In genomic region chr18:62413189-62413588, GRCh38 we compare ENCODE assay signal across 15 cellular contexts.
DNase-seq lines count a peak whose midpoint lies in the region; ATAC-seq and TF ChIP-seq lines count a peak whose summit lies in the region.
"Had no signal": no experiment of that assay in that cellular context is flagged by ENCODE, and none has a peak within 500 bp of the region (broad histone marks: within the 10 kb centered on the region; RNA-seq: fewer than 3 reads in every experiment).

No MANE protein-coding gene starts in this region.

- H3K36me3 Mint-ChIP-seq in stimulated activated memory B cell treated with anti-CD40 and anti-IgM and Interleukin-4, amounts not matched to agents 10 μg/mL and 1 μg/mL and 100 μg/mL, for 72 hours, result no peaks in the 10 kb centered on the region

- no peak overlapping the region for H3K4me3 ChIP-seq in right atrium auricular region
- no peak overlapping the region for H3K4me3 ChIP-seq in psoas muscle

- no peaks in the 10 kb centered on the region for H3K4me1 ChIP-seq in right atrium auricular region
- H3K4me1 ChIP-seq in psoas muscle, result no peaks in the 10 kb centered on the region

- DNase-seq in Right ventricle myocardium inferior (ENCODE audit: missing footprints), result no peak
- no peak for DNase-seq in right atrium auricular region (ENCODE audit: low spot score)
- DNase-seq in NCI-H1694 treated with DMSO at 0.1 percent for 48 hours (lab: John Stamatoyannopoulos, UW), result peak; percentile 95
- DNase-seq in NCI-H524 treated with DMSO at 0.1 percent for 48 hours (lab: John Stamatoyannopoulos, UW), result peak; percentile 70
- DNase-seq in psoas muscle, result no peak
- no peak for DNase-seq in T-helper 2 cell
- DNase-seq: C1 segment of cervical spinal cord; CD4-positive, alpha-beta T cell; DMS153; DMS79 treated with DMSO at 0.1 percent for 48 hours; EL; GOT3; H9 had no signal

- H3K27me3 ChIP-seq in right atrium auricular region (no peaks in the 10 kb centered on the region), psoas muscle (ENCODE audit: insufficient read depth in 3 of 3, low read length in 2 of 3) (no peaks in the 10 kb centered on the region)

- H3K36me3 ChIP-seq in right atrium auricular region (no peaks in the 10 kb centered on the region), psoas muscle (ENCODE audit: insufficient read depth in 1 of 2, low read depth in 1 of 2) (no peaks in the 10 kb centered on the region)

- intact Hi-C loops in Right ventricle myocardium inferior (cut with DNase I) (no loop called here), psoas muscle (cut with DNase I) (no loop called here)

- no peak overlapping the region for H3K27ac Mint-ChIP-seq in stimulated activated memory B cell treated with anti-CD40 and anti-IgM and Interleukin-4, amounts not matched to agents 10 μg/mL and 1 μg/mL and 100 μg/mL, for 72 hours
- H3K27ac Mint-ChIP-seq: B cell; CD4-positive, alpha-beta T cell; H9 had no signal

- H3K27ac ChIP-seq in right atrium auricular region (no peak overlapping the region), psoas muscle (peak overlapping the region; percentile 30)

- WGBS in psoas muscle, 3 donors, result 0 to 4% (median 3%) methylated on average over 1 of the region's 1 CpG

- no peaks in the 10 kb centered on the region for H3K4me1 Mint-ChIP-seq in stimulated activated memory B cell treated with anti-CD40 and anti-IgM and Interleukin-4, amounts not matched to agents 10 μg/mL and 1 μg/mL and 100 μg/mL, for 72 hours
- H3K4me1 Mint-ChIP-seq: B cell had no signal

- H3K9me3 ChIP-seq in right atrium auricular region, result no peaks in the 10 kb centered on the region
- H3K9me3 ChIP-seq in psoas muscle, result no peaks in the 10 kb centered on the region

- TF ChIP-seq CTCF in right atrium auricular region (IDR thresholded peaks at IDR 0.05) (no peak), psoas muscle (IDR thresholded peaks at IDR 0.05) (no peak)

- ATAC-seq in Right ventricle myocardium inferior (peak; percentile 70), psoas muscle (peak in 2 of 4 donors; percentile 34 to 50)
- no peak for ATAC-seq in stimulated activated memory B cell treated with anti-CD40 and anti-IgM and Interleukin-4, amounts not matched to agents 10 μg/mL and 1 μg/mL and 100 μg/mL, for 72 hours

- H3K27me3 Mint-ChIP-seq in stimulated activated memory B cell treated with anti-CD40 and anti-IgM and Interleukin-4, amounts not matched to agents 10 μg/mL and 1 μg/mL and 100 μg/mL, for 72 hours, result peaks cover 25% of the 10 kb centered on the region

- H3K4me3 Mint-ChIP-seq in stimulated activated memory B cell treated with anti-CD40 and anti-IgM and Interleukin-4, amounts not matched to agents 10 μg/mL and 1 μg/mL and 100 μg/mL, for 72 hours, result no peak overlapping the region
- H3K4me3 Mint-ChIP-seq: B cell; CD4-positive, alpha-beta T cell; H9 had no signal

- H3K9me3 Mint-ChIP-seq in stimulated activated memory B cell treated with anti-CD40 and anti-IgM and Interleukin-4, amounts not matched to agents 10 μg/mL and 1 μg/mL and 100 μg/mL, for 72 hours, result peaks cover 5% of the 10 kb centered on the region
- H3K9me3 Mint-ChIP-seq: CD4-positive, alpha-beta T cell; H9 had no signal

Comparison
In these comparisons a context has a peak if more than half of its experiments do, and no peak if none do; other contexts are left out.
1. DNase-seq: peak in NCI-H1694 treated with DMSO at 0.1 percent for 48 hours (single experiment) and NCI-H524 treated with DMSO at 0.1 percent for 48 hours (single experiment); none in Right ventricle myocardium inferior (single experiment), right atrium auricular region (single experiment), psoas muscle (0 of 2) and T-helper 2 cell (0 of 5).